In genomic region chr1:218433744-218434143, GRCh38 we compare ENCODE assay signal across 25 cellular contexts.
DNase-seq lines count a peak whose midpoint lies in the region; ATAC-seq and TF ChIP-seq lines count a peak whose summit lies in the region.
"Had no signal": no experiment of that assay in that cellular context is flagged by ENCODE, and none has a peak within 500 bp of the region (broad histone marks: within the 10 kb centered on the region; RNA-seq: fewer than 3 reads in every experiment).

No MANE protein-coding gene starts in this region.

- H3K4me3 ChIP-seq in HEK293 (ENCODE audit: low read depth, low read length) (no peak overlapping the region), astrocyte of the spinal cord (ENCODE audit: low read depth, low read length) (no peak overlapping the region), foreskin fibroblast (ENCODE audit: low read depth in 1 of 2, low read length in 2 of 2) (no peak overlapping the region), sigmoid colon (no peak overlapping the region)
- H3K4me3 ChIP-seq: dorsolateral prefrontal cortex, ovary, skin epidermis, suprapubic skin had no signal

- peaks cover 12% of the 10 kb centered on the region for H3K27me3 Mint-ChIP-seq in activated T-cell treated with anti-CD3 and anti-CD28 coated beads, Interleukin-2, amount 50 U/mL, for 72 hours (ENCODE audit: low read depth)
- peaks cover 7% of the 10 kb centered on the region for H3K27me3 Mint-ChIP-seq in activated naive CD4-positive, alpha-beta T cell treated with anti-CD3 and anti-CD28 coated beads for 36 hours (ENCODE audit: low read depth)
- H3K27me3 Mint-ChIP-seq: stimulated activated memory B cell treated with anti-CD40 and anti-IgM and Interleukin-4, amounts not matched to agents 10 μg/mL and 1 μg/mL and 100 μg/mL, for 72 hours had no signal

- no peak for TF ChIP-seq POLR2A in sigmoid colon (IDR thresholded peaks at IDR 0.05)

- intact Hi-C loops in sigmoid colon (cut with DNase I): no loop called here
- intact Hi-C loops in activated naive CD4-positive, alpha-beta T cell treated with anti-CD3 and anti-CD28 coated beads for 36 hours (cut with micrococcal nuclease): no loop called here

- H3K27ac ChIP-seq in HEK293 (ENCODE audit: extremely low read depth, low read depth, low read length): no peak overlapping the region
- H3K27ac ChIP-seq in sigmoid colon: peak overlapping the region in 3 of 4 donors; percentile 12 to 56 (median 44)
- H3K27ac ChIP-seq: dorsolateral prefrontal cortex, epithelial cell of prostate, ovary, skin epidermis, suprapubic skin had no signal

- H3K4me3 Mint-ChIP-seq in activated T-cell treated with anti-CD3 and anti-CD28 coated beads, Interleukin-2, amount 50 U/mL, for 72 hours: no peak overlapping the region
- no peak overlapping the region for H3K4me3 Mint-ChIP-seq in activated naive CD4-positive, alpha-beta T cell treated with anti-CD3 and anti-CD28 coated beads for 36 hours
- H3K4me3 Mint-ChIP-seq: activated CD8-positive, alpha-beta T cell treated with anti-CD3 and anti-CD28 coated beads for 36 hours; CD4-positive, alpha-beta T cell; naive thymus-derived CD4-positive, alpha-beta T cell; stimulated activated memory B cell treated with anti-CD40 and anti-IgM and Interleukin-4, amounts not matched to agents 10 μg/mL and 1 μg/mL and 100 μg/mL, for 72 hours had no signal

- no peaks in the 10 kb centered on the region for H3K36me3 Mint-ChIP-seq in activated T-cell treated with anti-CD3 and anti-CD28 coated beads, Interleukin-2, amount 50 U/mL, for 72 hours (ENCODE audit: insufficient read depth in 2 of 2)
- no peaks in the 10 kb centered on the region for H3K36me3 Mint-ChIP-seq in activated naive CD4-positive, alpha-beta T cell treated with anti-CD3 and anti-CD28 coated beads for 36 hours (ENCODE audit: low read depth)
- H3K36me3 Mint-ChIP-seq: naive thymus-derived CD4-positive, alpha-beta T cell; stimulated activated memory B cell treated with anti-CD40 and anti-IgM and Interleukin-4, amounts not matched to agents 10 μg/mL and 1 μg/mL and 100 μg/mL, for 72 hours had no signal

- no peaks in the 10 kb centered on the region for H3K4me1 Mint-ChIP-seq in activated T-cell treated with anti-CD3 and anti-CD28 coated beads, Interleukin-2, amount 50 U/mL, for 72 hours (ENCODE audit: low read depth)
- H3K4me1 Mint-ChIP-seq in activated naive CD4-positive, alpha-beta T cell treated with anti-CD3 and anti-CD28 coated beads for 36 hours (ENCODE audit: low read depth): no peaks in the 10 kb centered on the region
- H3K4me1 Mint-ChIP-seq: naive thymus-derived CD4-positive, alpha-beta T cell; stimulated activated memory B cell treated with anti-CD40 and anti-IgM and Interleukin-4, amounts not matched to agents 10 μg/mL and 1 μg/mL and 100 μg/mL, for 72 hours had no signal

- H3K9me3 ChIP-seq in HEK293 (ENCODE audit: control insufficient read depth, insufficient read depth, low read depth, low read length) (no peaks in the 10 kb centered on the region), sigmoid colon (no peaks in the 10 kb centered on the region)
- H3K9me3 ChIP-seq: ovary, suprapubic skin had no signal

- CTCF ChIA-PET in HEK293 (lab: Yijun Ruan, JAX): interaction anchor here (1.0 kb wide), 1 partner anchor 9 kb away, joined by 3 read pairs; no protein-coding TSS in a partner anchor
- CTCF ChIA-PET in activated naive CD4-positive, alpha-beta T cell treated with anti-CD3 and anti-CD28 coated beads for 36 hours (lab: Charles Lee): no interaction called here

- H3K9me3 Mint-ChIP-seq in activated T-cell treated with anti-CD3 and anti-CD28 coated beads, Interleukin-2, amount 50 U/mL, for 72 hours: peaks cover 0 to 2% of the 10 kb centered on the region in 2 donors
- H3K9me3 Mint-ChIP-seq in activated naive CD4-positive, alpha-beta T cell treated with anti-CD3 and anti-CD28 coated beads for 36 hours: no peaks in the 10 kb centered on the region
- H3K9me3 Mint-ChIP-seq: activated CD8-positive, alpha-beta T cell treated with anti-CD3 and anti-CD28 coated beads for 36 hours; CD4-positive, alpha-beta T cell; stimulated activated memory B cell treated with anti-CD40 and anti-IgM and Interleukin-4, amounts not matched to agents 10 μg/mL and 1 μg/mL and 100 μg/mL, for 72 hours had no signal

- H3K36me3 ChIP-seq in HEK293 (ENCODE audit: control insufficient read depth in 2 of 2, insufficient read depth in 1 of 2, low read length in 2 of 2): no peaks in the 10 kb centered on the region
- peaks cover 0 to 10% (median 0%) of the 10 kb centered on the region in 4 donors for H3K36me3 ChIP-seq in sigmoid colon
- H3K36me3 ChIP-seq: ovary, suprapubic skin had no signal

- 95 to 96% methylated on average over 2 of the region's 2 CpGs for WGBS in sigmoid colon, 2 donors

- TF ChIP-seq CTCF in HEK293 (tag by site-specific recombination; IDR thresholded peaks at IDR 0.05): no peak
- no peak for TF ChIP-seq CTCF in astrocyte of the spinal cord (IDR thresholded peaks at IDR 0.05; ENCODE audit: low read depth, low read length)
- no peak for TF ChIP-seq CTCF in foreskin fibroblast (IDR thresholded peaks at IDR 0.05; ENCODE audit: low read depth, low read length)
- TF ChIP-seq CTCF in sigmoid colon (IDR thresholded peaks at IDR 0.05): no peak

- no peaks in the 10 kb centered on the region for H3K4me1 ChIP-seq in HEK293 (ENCODE audit: control insufficient read depth, insufficient read depth, low read length)
- peaks cover 0 to 25% (median 17%) of the 10 kb centered on the region in 4 donors for H3K4me1 ChIP-seq in sigmoid colon
- H3K4me1 ChIP-seq: suprapubic skin had no signal

- in situ Hi-C loops in astrocyte of the spinal cord (cut with HindIII; ENCODE audit: low sequenced_read_pairs): no loop called here

- peak; percentile 61 for DNase-seq in astrocyte of the spinal cord (ENCODE audit: low read depth, low spot score)
- DNase-seq in foreskin fibroblast: peak; percentile 40 to 77
- DNase-seq in sigmoid colon: no peak
- DNase-seq in activated T-cell treated with anti-CD3 and anti-CD28 coated beads, Interleukin-2, amount 50 U/mL, for 72 hours: no peak
- DNase-seq in activated naive CD4-positive, alpha-beta T cell treated with anti-CD3 and anti-CD28 coated beads for 36 hours: no peak
- DNase-seq: activated CD4-positive, CD25-positive, alpha-beta regulatory T cell treated with anti-CD3 and anti-CD28 coated beads, Interleukin-2, amount 50 U/mL, for 72 hours; activated CD8-positive, alpha-beta T cell treated with anti-CD3 and anti-CD28 coated beads for 36 hours; activated gamma-delta T cell; activated T-cell treated with anti-CD3 and anti-CD28 coated beads for 4 hours; caudate nucleus; CD4-positive, alpha-beta T cell; dorsolateral prefrontal cortex; mammary epithelial cell; naive thymus-derived CD4-positive, alpha-beta T cell; NCI-H1048; NCI-H1930; ovary; SHP77; stimulated activated CD4-positive, alpha-beta T cell treated with anti-CD3 and anti-CD28 coated beads, Interleukin-1b, Interleukin-23, amount 100 ng/mL, for 48 hours had no signal

- peak in 1 of 4 donors; percentile 26 for TF ChIP-seq EP300 in sigmoid colon (IDR thresholded peaks at IDR 0.05)

- ATAC-seq in activated T-cell treated with anti-CD3 and anti-CD28 coated beads, Interleukin-2, amount 50 U/mL, for 72 hours (replicated peaks in 1 of 2): no peak
- no peak for ATAC-seq in GM19035 (IDR thresholded peaks at IDR 0.05; ENCODE audit: unreplicated experiment)
- ATAC-seq: activated CD8-positive, alpha-beta T cell treated with anti-CD3 and anti-CD28 coated beads for 36 hours; naive thymus-derived CD4-positive, alpha-beta T cell; stimulated activated memory B cell treated with anti-CD40 and anti-IgM and Interleukin-4, amounts not matched to agents 10 μg/mL and 1 μg/mL and 100 μg/mL, for 72 hours had no signal

- POLR2A ChIA-PET in HEK293 (lab: Yijun Ruan, JAX): no interaction called here

- H3K27ac Mint-ChIP-seq in activated T-cell treated with anti-CD3 and anti-CD28 coated beads, Interleukin-2, amount 50 U/mL, for 72 hours: no peak overlapping the region
- no peak overlapping the region for H3K27ac Mint-ChIP-seq in activated naive CD4-positive, alpha-beta T cell treated with anti-CD3 and anti-CD28 coated beads for 36 hours
- H3K27ac Mint-ChIP-seq: activated CD8-positive, alpha-beta T cell treated with anti-CD3 and anti-CD28 coated beads for 36 hours; CD4-positive, alpha-beta T cell; naive thymus-derived CD4-positive, alpha-beta T cell; stimulated activated memory B cell treated with anti-CD40 and anti-IgM and Interleukin-4, amounts not matched to agents 10 μg/mL and 1 μg/mL and 100 μg/mL, for 72 hours had no signal

- H3K27me3 ChIP-seq in sigmoid colon: no peaks in the 10 kb centered on the region
- H3K27me3 ChIP-seq: dorsolateral prefrontal cortex, ovary, suprapubic skin had no signal

TF ChIP-seq in HEK293, 187 proteins besides CTCF, POLR2A, EP300 and RAD21 (continues in another document):
- TF ChIP-seq PRDM6 (tag by site-specific recombination; IDR thresholded peaks at IDR 0.05): peak; percentile 65
- 0 out of 2 replicates have a peak, but pooled peaks have one; percentile 7 for TF ChIP-seq ZBTB44 (tag by site-specific recombination; IDR thresholded peaks at IDR 0.05)
- no peak for TF ChIP-seq ZBTB7A (tag by site-specific recombination; IDR thresholded peaks at IDR 0.05; ENCODE audit: low read depth)
- peak; percentile 46; the same call in 1 of the 2 replicates for TF ChIP-seq ZNF366 (tag by site-specific recombination; conservative IDR thresholded peaks at IDR 0.05)

Comparison
In these comparisons a context has a peak if more than half of its experiments do, and no peak if none do; other contexts are left out.
1. DNase-seq: peak in astrocyte of the spinal cord (single experiment) and foreskin fibroblast (2 of 2); none in sigmoid colon (single experiment), activated T-cell treated with anti-CD3 and anti-CD28 coated beads, Interleukin-2, amount 50 U/mL, for 72 hours (0 of 2) and activated naive CD4-positive, alpha-beta T cell treated with anti-CD3 and anti-CD28 coated beads for 36 hours (single experiment).